Comparison of ENCODE assay signal across 22 cellular contexts in the genomic region with DNA sequence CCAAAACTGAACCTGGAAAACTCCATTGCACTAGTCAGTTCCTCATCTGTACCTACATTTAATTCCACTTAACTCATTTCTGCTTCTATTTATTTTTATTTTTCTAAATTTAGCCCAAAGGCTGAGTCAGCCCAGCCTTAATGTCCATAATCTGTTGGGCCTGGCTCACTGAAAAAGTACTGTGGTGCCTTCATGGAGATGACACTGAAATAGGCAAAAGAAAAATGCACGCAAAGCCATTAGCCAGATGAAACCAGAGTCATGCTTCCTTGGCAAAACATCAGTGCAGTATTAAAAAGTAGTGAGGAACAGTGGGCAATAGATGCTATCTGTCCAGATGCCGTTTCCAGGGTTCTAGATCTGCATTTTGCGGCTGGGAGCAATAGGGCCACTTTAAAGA. TPM values are rescaled to one million over a fixed set of nuclear protein-coding genes. Genes with fewer than 3 reads are reported as not detected.
A peak's percentile ranks its signal among the peaks of the same experiment; 100 is the strongest.
DNase-seq lines count a peak whose midpoint lies in the region; ATAC-seq and TF ChIP-seq lines count a peak whose summit lies in the region.
"Had no signal": no experiment of that assay in that cellular context is flagged by ENCODE, and none has a peak within 500 bp of the region (broad histone marks: within the 10 kb centered on the region; RNA-seq: fewer than 3 reads in every experiment).

No MANE protein-coding gene starts in this region.

- H3K4me3 Mint-ChIP-seq in WTC11 = no peak overlapping the region
- H3K4me3 Mint-ChIP-seq: CD8-positive, alpha-beta T cell had no signal

- ATAC-seq in HG02884 (IDR thresholded peaks at IDR 0.05; ENCODE audit: unreplicated experiment) (no peak), WTC11 (no peak)
- ATAC-seq: CD8-positive, alpha-beta T cell had no signal

- H3K79me1 ChIP-seq in mesenchymal stem cell (replicated peaks; ENCODE audit: low read length, poor library complexity, severe bottlenecking) = no peaks in the 10 kb centered on the region

- TF ChIP-seq CTCF in BJ (IDR thresholded peaks at IDR 0.05; ENCODE audit: insufficient read depth, low read depth, low read length) (no peak), Loucy (conservative IDR thresholded peaks at IDR 0.05; ENCODE audit: low read length) (no peak), brain microvascular endothelial cell (IDR thresholded peaks at IDR 0.05; ENCODE audit: low read depth, low read length, missing control alignments) (no peak), WTC11 (IDR thresholded peaks at IDR 0.05) (no peak), ascending aorta (IDR thresholded peaks at IDR 0.05) (no peak)

- no peak overlapping the region for H4K91ac ChIP-seq in mesenchymal stem cell (ENCODE audit: low read length)

- H2BK12ac ChIP-seq in mesenchymal stem cell (ENCODE audit: low read length in 2 of 2) = no peak overlapping the region

- CTCF ChIA-PET in BJ (lab: Yijun Ruan, JAX) (interaction anchor here (1.2 kb wide), 1 partner anchor 201 kb away, joined by 3 read pairs; no protein-coding TSS in a partner anchor), WTC11 (lab: Charles Lee) (no interaction called here)

- peaks cover 3% of the 10 kb centered on the region for H3K9me3 Mint-ChIP-seq in WTC11

- no peak overlapping the region for H2BK120ac ChIP-seq in mesenchymal stem cell (ENCODE audit: low read depth, low read length)

- H4K8ac ChIP-seq in mesenchymal stem cell (ENCODE audit: low read length) = no peak overlapping the region

- no peak overlapping the region for H3K4ac ChIP-seq in mesenchymal stem cell (ENCODE audit: low read depth in 1 of 2, low read length in 2 of 2)

- no peaks in the 10 kb centered on the region for H3K79me2 ChIP-seq in Loucy (ENCODE audit: insufficient read depth, low read length)

- no peak overlapping the region for H3K27ac ChIP-seq in brain microvascular endothelial cell
- H3K27ac ChIP-seq in mesenchymal stem cell (ENCODE audit: low read length, poor library complexity, severe bottlenecking) = peak overlapping the region; percentile 38
- peak overlapping the region in 1 of 2 donors; percentile 36 for H3K27ac ChIP-seq in ascending aorta
- H3K27ac ChIP-seq: dorsolateral prefrontal cortex, HL-60, prostate gland, suprapubic skin, uterus had no signal

- in situ Hi-C loops in brain microvascular endothelial cell (cut with HindIII; ENCODE audit: low pct_ligation_motif_present, low sequenced_read_pairs) = no loop called here

- H3K4me2 ChIP-seq in Loucy (ENCODE audit: low read depth, low read length, poor library complexity, severe bottlenecking) (peak overlapping the region; percentile 83), mesenchymal stem cell (ENCODE audit: low read length, poor library complexity, severe bottlenecking) (no peak overlapping the region)

- H3K9ac ChIP-seq in Loucy (ENCODE audit: low read depth, low read length, poor library complexity, severe bottlenecking) (peak overlapping the region; percentile 59), mesenchymal stem cell (ENCODE audit: low read length) (no peak overlapping the region)

- intact Hi-C loops in ascending aorta (cut with DNase I) = no loop called here

- no peak overlapping the region for H2AFZ ChIP-seq in Loucy (ENCODE audit: low read length)
- H2AFZ ChIP-seq in mesenchymal stem cell (ENCODE audit: low read depth, low read length) = no peak overlapping the region

- H2BK15ac ChIP-seq in mesenchymal stem cell (ENCODE audit: low read depth, poor library complexity, severe bottlenecking) = no peak overlapping the region

- H3K36me3 ChIP-seq in BJ (ENCODE audit: control insufficient read depth, insufficient read depth, low read length) (no peaks in the 10 kb centered on the region), Loucy (ENCODE audit: insufficient read depth, low read length) (no peaks in the 10 kb centered on the region), brain microvascular endothelial cell (replicated peaks) (no peaks in the 10 kb centered on the region), mesenchymal stem cell (ENCODE audit: control insufficient read depth in 1 of 2, insufficient read depth in 2 of 2, low read depth in 1 of 2, low read length in 2 of 2) (no peaks in the 10 kb centered on the region), ascending aorta (no peaks in the 10 kb centered on the region)
- H3K36me3 ChIP-seq: prostate gland, suprapubic skin, uterus had no signal

- H4K20me1 ChIP-seq in Loucy (ENCODE audit: insufficient read depth, low read length, poor library complexity, severe bottlenecking) = no peaks in the 10 kb centered on the region

- 87% methylated on average over 2 of the region's 3 CpGs for WGBS in mesenchymal stem cell

- peaks cover 3% of the 10 kb centered on the region for H3K36me3 Mint-ChIP-seq in WTC11
- H3K36me3 Mint-ChIP-seq: CD8-positive, alpha-beta T cell had no signal

- no peak overlapping the region for H3K14ac ChIP-seq in mesenchymal stem cell (ENCODE audit: low read length in 2 of 2)

- H3K18ac ChIP-seq in mesenchymal stem cell (ENCODE audit: low read depth in 1 of 2, low read length in 2 of 2) = peak overlapping the region in 1 of 2 experiments; percentile 3

- no peak overlapping the region for H3K23ac ChIP-seq in mesenchymal stem cell (ENCODE audit: low read length in 2 of 2)

- no peaks in the 10 kb centered on the region for H3K9me2 ChIP-seq in Loucy (replicated peaks; ENCODE audit: low read depth, low read length)

- no peak overlapping the region for H3K27ac Mint-ChIP-seq in WTC11
- H3K27ac Mint-ChIP-seq: CD8-positive, alpha-beta T cell had no signal

- peaks cover 14% of the 10 kb centered on the region for H3K4me1 Mint-ChIP-seq in WTC11

- peaks cover 7% of the 10 kb centered on the region for H3F3A ChIP-seq in Loucy (ENCODE audit: low read depth)

- H3K4me3 ChIP-seq in BJ (ENCODE audit: low read depth, low read length) (no peak overlapping the region), Loucy (ENCODE audit: low read length, poor library complexity, severe bottlenecking) (no peak overlapping the region), brain microvascular endothelial cell (ENCODE audit: low read depth, low read length) (no peak overlapping the region), mesenchymal stem cell (ENCODE audit: insufficient read depth in 1 of 2, low read depth in 1 of 2, low read length in 2 of 2) (no peak overlapping the region), ascending aorta (no peak overlapping the region)
- H3K4me3 ChIP-seq: dorsolateral prefrontal cortex, prostate gland, suprapubic skin, uterus had no signal

- DNase-seq in BJ (ENCODE audit: low read depth) = peak; percentile 59
- DNase-seq in brain microvascular endothelial cell = peak; percentile 14
- DNase-seq in mesenchymal stem cell = peak; percentile 58
- DNase-seq in NCI-H2196 treated with DMSO at 0.1 percent for 48 hours (lab: John Stamatoyannopoulos, UW; ENCODE audit: unreplicated experiment) = no peak
- DNase-seq in WTC11 (ENCODE audit: low spot score) = no peak
- no peak for DNase-seq in ascending aorta (ENCODE audit: low spot score in 2 of 2)
- DNase-seq: activated CD4-positive, alpha-beta T cell treated with anti-CD3 and anti-CD28 coated beads, Interleukin-2, amount 50 U/mL, for 4 hours; activated CD8-positive, alpha-beta memory T cell treated with anti-CD3 and anti-CD28 coated beads, Interleukin-2, amount 50 U/mL, for 48 hours; activated effector memory CD4-positive, alpha-beta T cell treated with Interleukin-2 at 50 U/mL for 16 hours; CD8-positive, alpha-beta T cell; dorsolateral prefrontal cortex; GF-D8; NCI-H1417 treated with DMSO at 0.1 percent for 48 hours; NCI-H510A; stimulated activated CD4-positive, alpha-beta T cell treated with anti-CD3 and anti-CD28 coated beads, Interleukin-1b, Interleukin-23, amount 100 ng/mL, for 48 hours; T-helper 2 cell; uterus had no signal

- POLR2A ChIA-PET in BJ (lab: Charles Lee) = interaction anchor here (0.7 kb wide), 1 partner anchor 295 kb away, joined by 3 read pairs; no protein-coding TSS in a partner anchor
- POLR2A ChIA-PET in WTC11 (lab: Charles Lee) = no interaction called here

- peak overlapping the region; percentile 23 for H2AK5ac ChIP-seq in mesenchymal stem cell (ENCODE audit: low read length, severe bottlenecking)

- H3K9me3 ChIP-seq in Loucy (ENCODE audit: insufficient read depth, low read depth, low read length) = no peaks in the 10 kb centered on the region; the same call in 1 of the 2 replicates
- peaks cover 2% of the 10 kb centered on the region for H3K9me3 ChIP-seq in mesenchymal stem cell (ENCODE audit: control insufficient read depth, low read length)
- no peaks in the 10 kb centered on the region for H3K9me3 ChIP-seq in ascending aorta
- H3K9me3 ChIP-seq: prostate gland, suprapubic skin, uterus had no signal

- no peak overlapping the region for H2BK5ac ChIP-seq in mesenchymal stem cell (ENCODE audit: low read depth, low read length, poor library complexity, severe bottlenecking)

- peaks cover 44% of the 10 kb centered on the region for H3K4me1 ChIP-seq in Loucy (ENCODE audit: insufficient read depth, low read length, poor library complexity, severe bottlenecking)
- H3K4me1 ChIP-seq in mesenchymal stem cell (ENCODE audit: control insufficient read depth, insufficient read depth, low read depth, low read length) = peaks cover 10% of the 10 kb centered on the region
- H3K4me1 ChIP-seq in ascending aorta = no peaks in the 10 kb centered on the region
- H3K4me1 ChIP-seq: prostate gland, suprapubic skin, uterus had no signal

- H3K27me3 ChIP-seq in BJ (ENCODE audit: control insufficient read depth, insufficient read depth, low read length) (no peaks in the 10 kb centered on the region), Loucy (ENCODE audit: insufficient read depth, low read length, poor library complexity, severe bottlenecking) (no peaks in the 10 kb centered on the region), brain microvascular endothelial cell (replicated peaks) (no peaks in the 10 kb centered on the region), mesenchymal stem cell (ENCODE audit: control insufficient read depth in 1 of 2, insufficient read depth in 1 of 2, low read length in 2 of 2) (no peaks in the 10 kb centered on the region), ascending aorta (no peaks in the 10 kb centered on the region)
- H3K27me3 ChIP-seq: dorsolateral prefrontal cortex, suprapubic skin, uterus had no signal

- no peaks in the 10 kb centered on the region for H3K27me3 Mint-ChIP-seq in WTC11 (ENCODE audit: low read depth)

RNA-seq across cellular contexts. Expression of a gene that starts 14.7 kb away (rescaled TPM):
- polyA plus RNA-seq in BJ (2011; rRNA removed) = 8.8 and 19.0 TPM in 2 replicates
- 12.6 and 15.4 TPM in 2 replicates for polyA minus RNA-seq in BJ (2011; rRNA and poly(A)+ RNA removed)
- polyA plus RNA-seq in mesenchymal stem cell (2013, experiment 1 of 2) = 3.5 TPM
- polyA plus RNA-seq in mesenchymal stem cell (2013, experiment 2 of 2) = 3.8 TPM
- 11.9 to 14.3 TPM (median 12.6 TPM) in 3 replicates for total RNA-seq in WTC11 (2021)
- total RNA-seq in ascending aorta = 38.0 TPM
- total RNA-seq: CD8-positive, alpha-beta T cell had no signal

Comparison
In these comparisons a context has a peak if more than half of its experiments do, and no peak if none do; other contexts are left out.
1. DNase-seq: peak in BJ (single experiment), brain microvascular endothelial cell (single experiment) and mesenchymal stem cell (single experiment); none in NCI-H2196 treated with DMSO at 0.1 percent for 48 hours (single experiment), WTC11 (single experiment) and ascending aorta (0 of 2).